1 cellular context compared by ENCODE assay signal in genomic region chr11:75525433-75526191, GRCh38.
TF ChIP-seq lines count a peak whose summit lies in the region.

GDPD5 (minus strand) TSS chr11:75525941; CDS start chr11:75477735, 48,206 bp downstream.

TF ChIP-seq in GM12878, 131 proteins besides CTCF, POLR2A, EP300 and RAD21 (continued from another document):
- TF ChIP-seq EGR1 (IDR thresholded peaks at IDR 0.05; ENCODE audit: borderline replicate concordance in 1 of 2, low read depth in 2 of 2, low read length in 2 of 2) (peak in 1 of 2 experiments; percentile 58; a peak in 1 of 3 replicates), RB1 (IDR thresholded peaks at IDR 0.05; ENCODE audit: borderline replicate concordance) (peak; percentile 75; the same call in 1 of the 2 replicates), TCF7 (IDR thresholded peaks at IDR 0.05; ENCODE audit: borderline replicate concordance) (no peak), LARP7 (IDR thresholded peaks at IDR 0.05) (peak; percentile 68; the same call in 1 of the 2 replicates), IKZF1 (conservative IDR thresholded peaks at IDR 0.05) (peak; percentile 83), DPF2 (IDR thresholded peaks at IDR 0.05) (peak; percentile 85), REST (IDR thresholded peaks at IDR 0.05; ENCODE audit: low read depth, low read length) (no peak), GABPA (IDR thresholded peaks at IDR 0.05; ENCODE audit: low read depth) (no peak), BHLHE40 (IDR thresholded peaks at IDR 0.05; ENCODE audit: borderline replicate concordance in 1 of 2, low read depth in 2 of 2, low read length in 1 of 2) (peak in 1 of 2 experiments; percentile 47; a peak in 2 of 4 replicates), PAX5 (IDR thresholded peaks at IDR 0.05; ENCODE audit: borderline replicate concordance, low read depth, low read length) (no peak), NKRF (conservative IDR thresholded peaks at IDR 0.05) (peak; percentile 52), MEF2A (IDR thresholded peaks at IDR 0.05; ENCODE audit: insufficient read depth, low read depth, low read length) (no peak), YY1 (IDR thresholded peaks at IDR 0.05; ENCODE audit: low read depth, low read length) (peak; percentile 40; the same call in 1 of the 2 replicates), CREB1 (IDR thresholded peaks at IDR 0.05; ENCODE audit: low read depth) (0 out of 2 replicates have a peak, but pooled peaks have one; percentile 34), SMARCA5 (IDR thresholded peaks at IDR 0.05) (peak; percentile 68; the same call in 1 of the 2 replicates), JUNB (IDR thresholded peaks at IDR 0.05) (no peak), SIN3A (IDR thresholded peaks at IDR 0.05; ENCODE audit: low read depth, low read length) (no peak), SMC3 (IDR thresholded peaks at IDR 0.05; ENCODE audit: borderline replicate concordance, low read length) (peak; percentile 25; the same call in 1 of the 2 replicates), BRCA1 (IDR thresholded peaks at IDR 0.05; ENCODE audit: low read depth, low read length) (no peak), ZNF217 (IDR thresholded peaks at IDR 0.05) (0 out of 2 replicates have a peak, but pooled peaks have one; percentile 45), NR2F1 (conservative IDR thresholded peaks at IDR 0.05) (peak; percentile 55; the same call in 1 of the 2 replicates), CHD2 (IDR thresholded peaks at IDR 0.05; ENCODE audit: borderline replicate concordance, low read depth, low read length) (peak; percentile 58; the same call in 1 of the 2 replicates), HDAC2 (IDR thresholded peaks at IDR 0.05) (no peak)
- TF ChIP-seq, protein P1, sequence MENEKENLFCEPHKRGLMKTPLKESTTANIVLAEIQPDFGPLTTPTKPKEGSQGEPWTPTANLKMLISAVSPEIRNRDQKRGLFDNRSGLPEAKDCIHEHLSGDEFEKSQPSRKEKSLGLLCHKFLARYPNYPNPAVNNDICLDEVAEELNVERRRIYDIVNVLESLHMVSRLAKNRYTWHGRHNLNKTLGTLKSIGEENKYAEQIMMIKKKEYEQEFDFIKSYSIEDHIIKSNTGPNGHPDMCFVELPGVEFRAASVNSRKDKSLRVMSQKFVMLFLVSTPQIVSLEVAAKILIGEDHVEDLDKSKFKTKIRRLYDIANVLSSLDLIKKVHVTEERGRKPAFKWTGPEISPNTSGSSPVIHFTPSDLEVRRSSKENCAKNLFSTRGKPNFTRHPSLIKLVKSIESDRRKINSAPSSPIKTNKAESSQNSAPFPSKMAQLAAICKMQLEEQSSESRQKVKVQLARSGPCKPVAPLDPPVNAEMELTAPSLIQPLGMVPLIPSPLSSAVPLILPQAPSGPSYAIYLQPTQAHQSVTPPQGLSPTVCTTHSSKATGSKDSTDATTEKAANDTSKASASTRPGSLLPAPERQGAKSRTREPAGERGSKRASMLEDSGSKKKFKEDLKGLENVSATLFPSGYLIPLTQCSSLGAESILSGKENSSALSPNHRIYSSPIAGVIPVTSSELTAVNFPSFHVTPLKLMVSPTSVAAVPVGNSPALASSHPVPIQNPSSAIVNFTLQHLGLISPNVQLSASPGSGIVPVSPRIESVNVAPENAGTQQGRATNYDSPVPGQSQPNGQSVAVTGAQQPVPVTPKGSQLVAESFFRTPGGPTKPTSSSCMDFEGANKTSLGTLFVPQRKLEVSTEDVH (IDR thresholded peaks at IDR 0.05; ENCODE audit: low read depth, partially characterized antibody) = no peak
- TF ChIP-seq, protein P2, sequence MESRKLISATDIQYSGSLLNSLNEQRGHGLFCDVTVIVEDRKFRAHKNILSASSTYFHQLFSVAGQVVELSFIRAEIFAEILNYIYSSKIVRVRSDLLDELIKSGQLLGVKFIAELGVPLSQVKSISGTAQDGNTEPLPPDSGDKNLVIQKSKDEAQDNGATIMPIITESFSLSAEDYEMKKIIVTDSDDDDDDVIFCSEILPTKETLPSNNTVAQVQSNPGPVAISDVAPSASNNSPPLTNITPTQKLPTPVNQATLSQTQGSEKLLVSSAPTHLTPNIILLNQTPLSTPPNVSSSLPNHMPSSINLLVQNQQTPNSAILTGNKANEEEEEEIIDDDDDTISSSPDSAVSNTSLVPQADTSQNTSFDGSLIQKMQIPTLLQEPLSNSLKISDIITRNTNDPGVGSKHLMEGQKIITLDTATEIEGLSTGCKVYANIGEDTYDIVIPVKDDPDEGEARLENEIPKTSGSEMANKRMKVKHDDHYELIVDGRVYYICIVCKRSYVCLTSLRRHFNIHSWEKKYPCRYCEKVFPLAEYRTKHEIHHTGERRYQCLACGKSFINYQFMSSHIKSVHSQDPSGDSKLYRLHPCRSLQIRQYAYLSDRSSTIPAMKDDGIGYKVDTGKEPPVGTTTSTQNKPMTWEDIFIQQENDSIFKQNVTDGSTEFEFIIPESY (IDR thresholded peaks at IDR 0.05) = no peak
- TF ChIP-seq, protein P3, sequence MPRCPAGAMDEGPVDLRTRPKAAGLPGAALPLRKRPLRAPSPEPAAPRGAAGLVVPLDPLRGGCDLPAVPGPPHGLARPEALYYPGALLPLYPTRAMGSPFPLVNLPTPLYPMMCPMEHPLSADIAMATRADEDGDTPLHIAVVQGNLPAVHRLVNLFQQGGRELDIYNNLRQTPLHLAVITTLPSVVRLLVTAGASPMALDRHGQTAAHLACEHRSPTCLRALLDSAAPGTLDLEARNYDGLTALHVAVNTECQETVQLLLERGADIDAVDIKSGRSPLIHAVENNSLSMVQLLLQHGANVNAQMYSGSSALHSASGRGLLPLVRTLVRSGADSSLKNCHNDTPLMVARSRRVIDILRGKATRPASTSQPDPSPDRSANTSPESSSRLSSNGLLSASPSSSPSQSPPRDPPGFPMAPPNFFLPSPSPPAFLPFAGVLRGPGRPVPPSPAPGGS (IDR thresholded peaks at IDR 0.05; ENCODE audit: borderline replicate concordance, insufficient read depth, low read depth, low read length, poor library complexity, severe bottlenecking) = no peak
